ENCODE assay signal across 9 cellular contexts in genomic region chr1:22105611-22106207, GRCh38. TPM values are rescaled to one million over a fixed set of nuclear protein-coding genes. Genes with fewer than 3 reads are reported as not detected.
A peak's percentile ranks its signal among the peaks of the same experiment; 100 is the strongest.
DNase-seq lines count a peak whose midpoint lies in the region; ATAC-seq and TF ChIP-seq lines count a peak whose summit lies in the region.
"Had no signal": no experiment of that assay in that cellular context is flagged by ENCODE, and none has a peak within 500 bp of the region (broad histone marks: within the 10 kb centered on the region; RNA-seq: fewer than 3 reads in every experiment).

No MANE protein-coding gene starts in this region.

- H3K9me2 ChIP-seq in Loucy (replicated peaks; ENCODE audit: low read depth, low read length) = no peaks in the 10 kb centered on the region

- H3K36me3 ChIP-seq in Loucy (ENCODE audit: insufficient read depth, low read length) = peaks cover 6% of the 10 kb centered on the region; the same call in 1 of the 2 replicates
- peaks cover 73% of the 10 kb centered on the region for H3K36me3 ChIP-seq in RWPE2 (ENCODE audit: low read depth)
- H3K36me3 ChIP-seq in lower lobe of right lung = peaks cover 36% of the 10 kb centered on the region

- H3K9me3 Mint-ChIP-seq in activated naive CD4-positive, alpha-beta T cell treated with anti-CD3 and anti-CD28 coated beads for 36 hours = peaks cover 3% of the 10 kb centered on the region
- H3K9me3 Mint-ChIP-seq in central memory CD8-positive, alpha-beta T cell = no peaks in the 10 kb centered on the region
- H3K9me3 Mint-ChIP-seq: dendritic cell treated with granulocyte-macrophage colony-stimulating factor and Interleukin-4, amounts not matched to agents 40 ng/mL and 50 ng/mL, for 4 days had no signal

- no peaks in the 10 kb centered on the region for H3K27me3 Mint-ChIP-seq in activated naive CD4-positive, alpha-beta T cell treated with anti-CD3 and anti-CD28 coated beads for 36 hours (ENCODE audit: low read depth)
- H3K27me3 Mint-ChIP-seq in central memory CD8-positive, alpha-beta T cell = no peaks in the 10 kb centered on the region
- H3K27me3 Mint-ChIP-seq: dendritic cell treated with granulocyte-macrophage colony-stimulating factor and Interleukin-4, amounts not matched to agents 40 ng/mL and 50 ng/mL, for 4 days had no signal

- no peaks in the 10 kb centered on the region for H3F3A ChIP-seq in Loucy (ENCODE audit: low read depth)

- H3K4me1 Mint-ChIP-seq in activated naive CD4-positive, alpha-beta T cell treated with anti-CD3 and anti-CD28 coated beads for 36 hours (ENCODE audit: low read depth) = peaks cover 53% of the 10 kb centered on the region
- peaks cover 63% of the 10 kb centered on the region for H3K4me1 Mint-ChIP-seq in central memory CD8-positive, alpha-beta T cell

- H2AFZ ChIP-seq in Loucy (ENCODE audit: low read length) = no peak overlapping the region

- H3K4me3 ChIP-seq in Loucy (ENCODE audit: low read length, poor library complexity, severe bottlenecking) (no peak overlapping the region), RWPE2 (ENCODE audit: severe bottlenecking) (no peak overlapping the region), lower lobe of right lung (no peak overlapping the region)

- ATAC-seq in RWPE2 (ENCODE audit: low read depth) = peak; percentile 34; the same call in 2 of the 3 replicates
- peak; percentile 52 for ATAC-seq in central memory CD8-positive, alpha-beta T cell (replicated peaks; ENCODE audit: extremely low read depth, poor library complexity, severe bottlenecking)
- peak; percentile 61 to 66 for ATAC-seq in lower lobe of right lung
- no peak for ATAC-seq in HG03039 (IDR thresholded peaks at IDR 0.05; ENCODE audit: unreplicated experiment)

- no peaks in the 10 kb centered on the region for H3K27me3 ChIP-seq in Loucy (ENCODE audit: insufficient read depth, low read length, poor library complexity, severe bottlenecking)
- no peaks in the 10 kb centered on the region for H3K27me3 ChIP-seq in RWPE2 (ENCODE audit: insufficient read depth, poor library complexity, severe bottlenecking)
- no peaks in the 10 kb centered on the region for H3K27me3 ChIP-seq in lower lobe of right lung (ENCODE audit: low read depth)

- peaks cover 18% of the 10 kb centered on the region for H4K20me1 ChIP-seq in Loucy (ENCODE audit: insufficient read depth, low read length, poor library complexity, severe bottlenecking)

- peak overlapping the region; percentile 74 for H3K27ac Mint-ChIP-seq in activated naive CD4-positive, alpha-beta T cell treated with anti-CD3 and anti-CD28 coated beads for 36 hours
- peak overlapping the region; percentile 84 for H3K27ac Mint-ChIP-seq in central memory CD8-positive, alpha-beta T cell (ENCODE audit: low read depth)
- H3K27ac Mint-ChIP-seq: dendritic cell treated with granulocyte-macrophage colony-stimulating factor and Interleukin-4, amounts not matched to agents 40 ng/mL and 50 ng/mL, for 4 days had no signal

- H3K4me2 ChIP-seq in Loucy (ENCODE audit: low read depth, low read length, poor library complexity, severe bottlenecking) = no peak overlapping the region

- H3K27ac ChIP-seq in RWPE2 (ENCODE audit: poor library complexity, severe bottlenecking) (no peak overlapping the region), lower lobe of right lung (no peak overlapping the region)

- H3K9me3 ChIP-seq in Loucy (ENCODE audit: insufficient read depth, low read depth, low read length) = no peaks in the 10 kb centered on the region
- H3K9me3 ChIP-seq in RWPE2 (ENCODE audit: severe bottlenecking) = no peaks in the 10 kb centered on the region
- H3K9me3 ChIP-seq in lower lobe of right lung = no peaks in the 10 kb centered on the region

- H3K4me1 ChIP-seq in Loucy (ENCODE audit: insufficient read depth, low read length, poor library complexity, severe bottlenecking) (peaks cover 9% of the 10 kb centered on the region), RWPE2 (ENCODE audit: insufficient read depth, poor library complexity, severe bottlenecking) (no peaks in the 10 kb centered on the region), lower lobe of right lung (peaks cover 5% of the 10 kb centered on the region)

- intact Hi-C loops in activated naive CD4-positive, alpha-beta T cell treated with anti-CD3 and anti-CD28 coated beads for 36 hours (cut with micrococcal nuclease) = loop anchor here (1.0 to 2.0 kb wide), 4 partner anchors 13 to 311 kb away; no protein-coding TSS in a partner anchor
- intact Hi-C loops in lower lobe of right lung (cut with DNase I) = no loop called here

- H3K4me3 Mint-ChIP-seq in activated naive CD4-positive, alpha-beta T cell treated with anti-CD3 and anti-CD28 coated beads for 36 hours = no peak overlapping the region
- H3K4me3 Mint-ChIP-seq in central memory CD8-positive, alpha-beta T cell = peak overlapping the region; percentile 52
- H3K4me3 Mint-ChIP-seq: dendritic cell treated with granulocyte-macrophage colony-stimulating factor and Interleukin-4, amounts not matched to agents 40 ng/mL and 50 ng/mL, for 4 days had no signal

- peak; percentile 50 for DNase-seq in activated naive CD4-positive, alpha-beta T cell treated with anti-CD3 and anti-CD28 coated beads for 36 hours
- no peak for DNase-seq in activated naive CD4-positive, alpha-beta T cell treated with anti-CD3 and anti-CD28 coated beads, Interleukin-2, amount 50 U/mL, for 16 hours
- DNase-seq in RWPE2 (ENCODE audit: low spot score) (no peak), lower lobe of right lung (no peak)
- DNase-seq in central memory CD8-positive, alpha-beta T cell (ENCODE audit: low spot score in 2 of 2) = no peak
- no peak for DNase-seq in activated effector memory CD4-positive, alpha-beta T cell treated with Interleukin-2 at 50 U/mL for 16 hours

- CTCF ChIA-PET in activated naive CD4-positive, alpha-beta T cell treated with anti-CD3 and anti-CD28 coated beads for 36 hours (lab: Charles Lee) = interaction anchor here (1.0 to 2.0 kb wide), 9 partner anchors 8 to 348 kb away, joined by 3 to 16 read pairs (median 3); no protein-coding TSS in a partner anchor

- H3K9ac ChIP-seq in Loucy (ENCODE audit: low read depth, low read length, poor library complexity, severe bottlenecking) = no peak overlapping the region

- H3K36me3 Mint-ChIP-seq in activated naive CD4-positive, alpha-beta T cell treated with anti-CD3 and anti-CD28 coated beads for 36 hours (ENCODE audit: low read depth) = peaks cover 30% of the 10 kb centered on the region
- peaks cover 15% of the 10 kb centered on the region for H3K36me3 Mint-ChIP-seq in central memory CD8-positive, alpha-beta T cell (ENCODE audit: insufficient read depth)

- peak; percentile 89 for TF ChIP-seq CTCF in Loucy (conservative IDR thresholded peaks at IDR 0.05; ENCODE audit: low read length)
- TF ChIP-seq CTCF in RWPE2 (IDR thresholded peaks at IDR 0.05; ENCODE audit: poor library complexity, severe bottlenecking) = peak; percentile 86
- TF ChIP-seq CTCF in lower lobe of right lung (IDR thresholded peaks at IDR 0.05) = peak; percentile 75

- no peaks in the 10 kb centered on the region for H3K79me2 ChIP-seq in Loucy (ENCODE audit: insufficient read depth, low read length)

RNA-seq across cellular contexts. Expression of gene WNT4, which starts 37.2 kb away (rescaled TPM):
- total RNA-seq in activated naive CD4-positive, alpha-beta T cell treated with anti-CD3 and anti-CD28 coated beads for 36 hours = not detected
- 3.8 TPM for total RNA-seq in lower lobe of right lung

RNA-seq across cellular contexts. Expression of gene CDC42, which starts 53.2 kb away (rescaled TPM):
- total RNA-seq in activated naive CD4-positive, alpha-beta T cell treated with anti-CD3 and anti-CD28 coated beads for 36 hours = 100 to 1,000 TPM; 318 to 322 TPM
- total RNA-seq in lower lobe of right lung = 255 TPM
